8 cellular contexts compared by ENCODE assay signal in genomic region chr12:107685360-107686248, GRCh38.
DNase-seq lines count a peak whose midpoint lies in the region; ATAC-seq lines count a peak whose summit lies in the region.

PWP1 (plus strand) TSS chr12:107685799; CDS start chr12:107685900, 101 bp downstream.

- ATAC-seq in GM18517 (IDR thresholded peaks at IDR 0.05; ENCODE audit: unreplicated experiment), result peak; percentile 84
- ATAC-seq in HG03039 (IDR thresholded peaks at IDR 0.05; ENCODE audit: unreplicated experiment), result peak; percentile 82

- peak; percentile 58 for DNase-seq in NCI-H2081 treated with DMSO at 0.1 percent for 48 hours (lab: John Stamatoyannopoulos, UW)
- DNase-seq in T1000 (lab: John Stamatoyannopoulos, UW), result peak; percentile 80
- peak; percentile 99 for DNase-seq in astrocyte of the hippocampus (ENCODE audit: low read depth, low spot score)
- peak; percentile 85 to 91 for DNase-seq in hippocampal formation (lab: John Stamatoyannopoulos, UW)
- peak; percentile 98 for DNase-seq in retina
- DNase-seq in cortex of kidney (lab: John Stamatoyannopoulos, UW), result no peak
